ENCODE assay signal across 22 cellular contexts in the genomic region with DNA sequence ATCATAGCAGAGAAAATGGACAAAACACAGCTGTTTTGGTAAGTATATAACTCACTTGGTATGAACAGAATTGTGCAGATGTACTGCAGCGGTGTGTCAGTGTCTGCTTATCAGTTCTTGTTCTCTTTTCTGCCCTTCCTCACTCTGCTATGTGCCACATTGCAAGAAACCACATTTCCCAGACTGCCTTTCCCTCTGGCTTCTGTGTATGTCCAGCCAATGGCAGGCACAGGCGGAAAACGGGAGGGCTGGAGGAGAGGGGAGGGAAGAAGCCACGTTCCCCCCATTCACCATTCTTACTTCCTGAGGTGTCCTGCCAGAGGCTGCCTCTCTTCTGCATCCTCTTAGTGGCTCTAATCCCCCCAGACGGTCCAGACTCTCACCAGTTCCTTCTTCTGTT. TPM values are rescaled to one million over a fixed set of nuclear protein-coding genes. Genes with fewer than 3 reads are reported as not detected.
A peak's percentile ranks its signal among the peaks of the same experiment; 100 is the strongest.
DNase-seq lines count a peak whose midpoint lies in the region; ATAC-seq and TF ChIP-seq lines count a peak whose summit lies in the region.
"Had no signal": no experiment of that assay in that cellular context is flagged by ENCODE, and none has a peak within 500 bp of the region (broad histone marks: within the 10 kb centered on the region; RNA-seq: fewer than 3 reads in every experiment).

No MANE protein-coding gene starts in this region.

- intact Hi-C loops in dorsolateral prefrontal cortex (cut with DNase I) = no loop called here

- no peak overlapping the region for H3K4me3 Mint-ChIP-seq in stimulated activated naive B cell treated with anti-CD40 and anti-IgM and Interleukin-4, amounts not matched to agents 10 μg/mL and 1 μg/mL and 100 μg/mL, for 72 hours
- no peak overlapping the region for H3K4me3 Mint-ChIP-seq in type B pancreatic cell
- H3K4me3 Mint-ChIP-seq: endodermal cell, T-helper 17 cell had no signal

- H3K27ac Mint-ChIP-seq in stimulated activated naive B cell treated with anti-CD40 and anti-IgM and Interleukin-4, amounts not matched to agents 10 μg/mL and 1 μg/mL and 100 μg/mL, for 72 hours = no peak overlapping the region
- no peak overlapping the region for H3K27ac Mint-ChIP-seq in type B pancreatic cell
- H3K27ac Mint-ChIP-seq: endodermal cell, T-helper 17 cell had no signal

- TF ChIP-seq CTCF in dorsolateral prefrontal cortex (IDR thresholded peaks at IDR 0.05 in 54 of 56, conservative IDR thresholded peaks at IDR 0.05 in 2 of 56; ENCODE audit: low read depth in 1 of 56, partially characterized antibody in 56 of 56) (no peak), type B pancreatic cell (conservative IDR thresholded peaks at IDR 0.05) (no peak)

- H3K4me3 ChIP-seq in dorsolateral prefrontal cortex = no peak overlapping the region
- H3K4me3 ChIP-seq: ascending aorta, heart right ventricle, upper lobe of left lung had no signal

- peaks cover 0 to 3% of the 10 kb centered on the region in 2 donors for H3K9me3 Mint-ChIP-seq in stimulated activated naive B cell treated with anti-CD40 and anti-IgM and Interleukin-4, amounts not matched to agents 10 μg/mL and 1 μg/mL and 100 μg/mL, for 72 hours
- peaks cover 22% of the 10 kb centered on the region for H3K9me3 Mint-ChIP-seq in type B pancreatic cell

- peaks cover 0 to 2% of the 10 kb centered on the region in 2 donors for H3K36me3 Mint-ChIP-seq in stimulated activated naive B cell treated with anti-CD40 and anti-IgM and Interleukin-4, amounts not matched to agents 10 μg/mL and 1 μg/mL and 100 μg/mL, for 72 hours
- H3K36me3 Mint-ChIP-seq in type B pancreatic cell = no peaks in the 10 kb centered on the region

- ATAC-seq in stimulated activated naive B cell treated with anti-CD40 and anti-IgM and Interleukin-4, amounts not matched to agents 10 μg/mL and 1 μg/mL and 100 μg/mL, for 72 hours (replicated peaks) = peak; percentile 51 to 55
- ATAC-seq: HCT116; heart right ventricle; stimulated activated naive CD8-positive, alpha-beta T cell treated with anti-CD3 and anti-CD28 coated beads, Interleukin-15, Interleukin-2, amounts not matched to agents 100 U/mL and 50 U/mL, for 24 hours; T-helper 17 cell had no signal

- peak overlapping the region in 38 of 59 donors; percentile 10 to 81 (median 67) for H3K27ac ChIP-seq in dorsolateral prefrontal cortex
- H3K27ac ChIP-seq: ascending aorta, C4-2B, heart right ventricle, RWPE1, upper lobe of left lung had no signal

- peak; percentile 37 for DNase-seq in SIG-M5 treated with dmso at 0.1 percent for 504 hours (lab: John Stamatoyannopoulos, UW; ENCODE audit: unreplicated experiment)
- DNase-seq in SIG-M5 (lab: John Stamatoyannopoulos, UW) = no peak
- peak; percentile 39 for DNase-seq in OCI-M2 (lab: John Stamatoyannopoulos, UW; ENCODE audit: unreplicated experiment)
- DNase-seq in dorsolateral prefrontal cortex = peak in 1 of 10 donors; percentile 13
- no peak for DNase-seq in stimulated activated naive B cell treated with anti-CD40 and anti-IgM and Interleukin-4, amounts not matched to agents 10 μg/mL and 1 μg/mL and 100 μg/mL, for 72 hours
- DNase-seq in NCI-H446 (lab: John Stamatoyannopoulos, UW) = no peak
- no peak for DNase-seq in NCI-H774 (lab: John Stamatoyannopoulos, UW)
- DNase-seq in type B pancreatic cell (ENCODE audit: extremely low spot score, unreplicated experiment) = no peak
- DNase-seq: activated gamma-delta T cell treated with Interleukin-2 at 50 U/mL for 16 hours; cerebellar nuclear complex; endodermal cell; heart right ventricle; mesenchymal stem cell; MM.1S; NCI-H748 treated with DMSO at 0.1 percent for 48 hours; stimulated activated naive CD8-positive, alpha-beta T cell treated with anti-CD3 and anti-CD28 coated beads, Interleukin-15, Interleukin-2, amounts not matched to agents 100 U/mL and 50 U/mL, for 24 hours; T-helper 17 cell; upper lobe of left lung had no signal

- no peaks in the 10 kb centered on the region for H3K27me3 ChIP-seq in dorsolateral prefrontal cortex
- H3K27me3 ChIP-seq: ascending aorta, upper lobe of left lung had no signal

- no peaks in the 10 kb centered on the region for H3K27me3 Mint-ChIP-seq in stimulated activated naive B cell treated with anti-CD40 and anti-IgM and Interleukin-4, amounts not matched to agents 10 μg/mL and 1 μg/mL and 100 μg/mL, for 72 hours
- peaks cover 4% of the 10 kb centered on the region for H3K27me3 Mint-ChIP-seq in type B pancreatic cell

- peaks cover 1 to 23% of the 10 kb centered on the region in 2 donors for H3K4me1 Mint-ChIP-seq in stimulated activated naive B cell treated with anti-CD40 and anti-IgM and Interleukin-4, amounts not matched to agents 10 μg/mL and 1 μg/mL and 100 μg/mL, for 72 hours
- H3K4me1 Mint-ChIP-seq in type B pancreatic cell (ENCODE audit: unreplicated experiment) = peaks cover 11% of the 10 kb centered on the region
- H3K4me1 Mint-ChIP-seq: endodermal cell, T-helper 17 cell had no signal

RNA-seq across cellular contexts. Expression of gene HHLA2, which starts 15.4 kb away (rescaled TPM):
- total RNA-seq in dorsolateral prefrontal cortex (1 to 10 TPM in 6 of 120 experiments, under 1 TPM in 36, not detected in 78; 0.14 to 1.8 (median 0.36) TPM), type B pancreatic cell (ENCODE audit: low replicate concordance) (2.3 and 3.9 TPM in 2 replicates)
- total RNA-seq: ascending aorta, endodermal cell, heart right ventricle had no signal

Comparison
In these comparisons a context has a peak if more than half of its experiments do, and no peak if none do; other contexts are left out.
1. DNase-seq: peak in SIG-M5 treated with dmso at 0.1 percent for 504 hours (single experiment) and OCI-M2 (single experiment); none in SIG-M5 (single experiment), stimulated activated naive B cell treated with anti-CD40 and anti-IgM and Interleukin-4, amounts not matched to agents 10 μg/mL and 1 μg/mL and 100 μg/mL, for 72 hours (single experiment), NCI-H446 (0 of 2), NCI-H774 (single experiment) and type B pancreatic cell (single experiment).